ENCODE assay signal across 21 cellular contexts in genomic region chr15:63977102-63977501, GRCh38.
"Had no signal": no experiment of that assay in that cellular context is flagged by ENCODE, and none has a peak within 500 bp of the region (broad histone marks: within the 10 kb centered on the region; RNA-seq: fewer than 3 reads in every experiment).

No MANE protein-coding gene starts in this region.

- H3K4me3 ChIP-seq: ascending aorta, esophagus squamous epithelium, psoas muscle, right lobe of liver, smooth muscle cell, suprapubic skin had no signal

- H3K9me3 Mint-ChIP-seq: activated CD4-positive, alpha-beta memory T cell treated with anti-CD3 and anti-CD28 coated beads, Interleukin-2, amount 10 ng/mL, durations not matched to agents 7 days and 5 days; activated naive CD4-positive, alpha-beta T cell treated with anti-CD3 and anti-CD28 coated beads, Interleukin-2, amount 10 ng/mL, durations not matched to agents 7 days and 5 days; dendritic cell treated with granulocyte-macrophage colony-stimulating factor and Interleukin-4, amounts not matched to agents 40 ng/mL and 50 ng/mL, for 4 days; naive B cell; neural crest cell; stimulated activated naive CD8-positive, alpha-beta T cell treated with anti-CD3 and anti-CD28 coated beads, Interleukin-15, amount 100 ng/mL, for 72 hours had no signal

- ATAC-seq: activated CD4-positive, alpha-beta T cell treated with anti-CD3 and anti-CD28 coated beads for 36 hours; psoas muscle; right lobe of liver; stimulated activated naive CD8-positive, alpha-beta T cell treated with anti-CD3 and anti-CD28 coated beads, Interleukin-15, amount 100 ng/mL, for 72 hours; WTC11 had no signal

- DNase-seq: activated CD4-positive, alpha-beta memory T cell treated with anti-CD3 and anti-CD28 coated beads, Interleukin-2, amount 10 ng/mL, durations not matched to agents 7 days and 5 days; activated CD4-positive, alpha-beta T cell treated with anti-CD3 and anti-CD28 coated beads for 36 hours; activated effector memory CD4-positive, alpha-beta T cell treated with Interleukin-2 at 50 U/mL for 16 hours; activated naive CD4-positive, alpha-beta T cell treated with anti-CD3 and anti-CD28 coated beads, Interleukin-2, amount 10 ng/mL, durations not matched to agents 7 days and 5 days; activated T-cell treated with anti-CD3 and anti-CD28 coated beads, Interleukin-2, amount 50 U/mL, for 48 hours; effector memory CD4-positive, alpha-beta T cell; esophagus squamous epithelium; hippocampal formation; naive B cell; psoas muscle; SK-N-SH; stimulated activated CD4-positive, alpha-beta T cell treated with anti-CD3 and anti-CD28 coated beads, Interleukin-4, amount 100 ng/mL, for 1 hour; stimulated activated naive CD8-positive, alpha-beta T cell treated with anti-CD3 and anti-CD28 coated beads, Interleukin-15, amount 100 ng/mL, for 72 hours; trophoblast cell had no signal

- H3K27me3 ChIP-seq: ascending aorta, esophagus squamous epithelium, right lobe of liver, suprapubic skin had no signal

- H3K4me1 ChIP-seq: ascending aorta had no signal

- H3K36me3 ChIP-seq: ascending aorta, right lobe of liver, suprapubic skin had no signal

- H3K4me1 Mint-ChIP-seq: activated naive CD4-positive, alpha-beta T cell treated with anti-CD3 and anti-CD28 coated beads, Interleukin-2, amount 10 ng/mL, durations not matched to agents 7 days and 5 days had no signal

- H3K9ac ChIP-seq: SK-N-SH had no signal

- H3K27me3 Mint-ChIP-seq: activated CD4-positive, alpha-beta memory T cell treated with anti-CD3 and anti-CD28 coated beads, Interleukin-2, amount 10 ng/mL, durations not matched to agents 7 days and 5 days; activated CD4-positive, alpha-beta T cell treated with anti-CD3 and anti-CD28 coated beads for 36 hours; stimulated activated naive CD8-positive, alpha-beta T cell treated with anti-CD3 and anti-CD28 coated beads, Interleukin-15, amount 100 ng/mL, for 72 hours had no signal

- H3K36me3 Mint-ChIP-seq: activated naive CD4-positive, alpha-beta T cell treated with anti-CD3 and anti-CD28 coated beads, Interleukin-2, amount 10 ng/mL, durations not matched to agents 7 days and 5 days; WTC11 had no signal

- H3K9me3 ChIP-seq: ascending aorta, esophagus squamous epithelium, psoas muscle, right lobe of liver, SK-N-SH, suprapubic skin had no signal

- H3K27ac Mint-ChIP-seq: activated CD4-positive, alpha-beta memory T cell treated with anti-CD3 and anti-CD28 coated beads, Interleukin-2, amount 10 ng/mL, durations not matched to agents 7 days and 5 days; activated CD4-positive, alpha-beta T cell treated with anti-CD3 and anti-CD28 coated beads for 36 hours; activated naive CD4-positive, alpha-beta T cell treated with anti-CD3 and anti-CD28 coated beads, Interleukin-2, amount 10 ng/mL, durations not matched to agents 7 days and 5 days; dendritic cell treated with granulocyte-macrophage colony-stimulating factor and Interleukin-4, amounts not matched to agents 40 ng/mL and 50 ng/mL, for 4 days; stimulated activated naive CD8-positive, alpha-beta T cell treated with anti-CD3 and anti-CD28 coated beads, Interleukin-15, amount 100 ng/mL, for 72 hours; WTC11 had no signal

- H3K4me2 ChIP-seq: SK-N-SH, smooth muscle cell had no signal

- H3K4me3 Mint-ChIP-seq: activated CD4-positive, alpha-beta memory T cell treated with anti-CD3 and anti-CD28 coated beads, Interleukin-2, amount 10 ng/mL, durations not matched to agents 7 days and 5 days; activated CD4-positive, alpha-beta T cell treated with anti-CD3 and anti-CD28 coated beads for 36 hours; activated naive CD4-positive, alpha-beta T cell treated with anti-CD3 and anti-CD28 coated beads, Interleukin-2, amount 10 ng/mL, durations not matched to agents 7 days and 5 days; dendritic cell treated with granulocyte-macrophage colony-stimulating factor and Interleukin-4, amounts not matched to agents 40 ng/mL and 50 ng/mL, for 4 days; naive B cell; neural crest cell; stimulated activated naive CD8-positive, alpha-beta T cell treated with anti-CD3 and anti-CD28 coated beads, Interleukin-15, amount 100 ng/mL, for 72 hours; WTC11 had no signal

- H3K27ac ChIP-seq: ascending aorta, esophagus squamous epithelium, right lobe of liver, suprapubic skin had no signal
